Comparison of ENCODE assay signal across 1 cellular context in the genomic region with DNA sequence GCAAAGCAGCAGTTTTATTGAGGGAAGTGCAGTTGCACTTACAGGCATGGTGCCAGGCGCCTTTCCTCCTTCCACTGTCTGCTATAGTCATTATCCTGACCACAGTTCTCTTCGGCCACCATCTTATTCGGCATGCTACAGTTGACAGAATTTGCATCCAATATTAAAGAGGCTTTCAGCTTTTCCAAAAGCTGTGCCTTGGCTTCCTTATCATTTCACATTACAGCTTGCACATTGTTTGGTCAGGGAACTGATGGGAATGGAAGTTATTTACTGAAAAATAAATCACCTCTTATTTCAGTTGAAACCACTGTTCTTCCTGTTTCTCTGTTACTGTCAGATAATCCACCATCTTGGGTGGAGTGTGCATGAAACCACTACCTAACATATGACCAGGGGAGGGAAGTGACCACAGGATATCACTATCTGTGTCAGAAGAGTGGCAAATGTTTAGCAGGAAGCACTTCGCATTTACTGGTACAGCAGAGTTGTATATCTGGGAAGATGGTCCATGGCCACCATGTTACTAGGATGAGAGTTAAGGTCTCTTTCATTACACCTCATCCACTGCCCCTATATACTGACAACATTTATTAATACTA.
TF ChIP-seq lines count a peak whose summit lies in the region.

No MANE protein-coding gene starts in this region.

TF ChIP-seq in K562, 482 proteins besides CTCF, POLR2A, EP300 and RAD21 (continued from another document and continues in another):
- TF ChIP-seq, protein P1, sequence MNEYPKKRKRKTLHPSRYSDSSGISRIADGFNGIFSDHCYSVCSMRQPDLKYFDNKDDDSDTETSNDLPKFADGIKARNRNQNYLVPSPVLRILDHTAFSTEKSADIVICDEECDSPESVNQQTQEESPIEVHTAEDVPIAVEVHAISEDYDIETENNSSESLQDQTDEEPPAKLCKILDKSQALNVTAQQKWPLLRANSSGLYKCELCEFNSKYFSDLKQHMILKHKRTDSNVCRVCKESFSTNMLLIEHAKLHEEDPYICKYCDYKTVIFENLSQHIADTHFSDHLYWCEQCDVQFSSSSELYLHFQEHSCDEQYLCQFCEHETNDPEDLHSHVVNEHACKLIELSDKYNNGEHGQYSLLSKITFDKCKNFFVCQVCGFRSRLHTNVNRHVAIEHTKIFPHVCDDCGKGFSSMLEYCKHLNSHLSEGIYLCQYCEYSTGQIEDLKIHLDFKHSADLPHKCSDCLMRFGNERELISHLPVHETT (CRISPR knock-in tag; conservative IDR thresholded peaks at IDR 0.05 in 1 of 2, IDR thresholded peaks at IDR 0.05 in 1 of 2): peak in 1 of 2 experiments; percentile 90; a peak in 2 of 4 replicates
- TF ChIP-seq MED1 (CRISPR knock-in tag; IDR thresholded peaks at IDR 0.05; ENCODE audit: borderline replicate concordance): no peak
- peak; percentile 92 for TF ChIP-seq POLR2AphosphoS5 (IDR thresholded peaks at IDR 0.05; ENCODE audit: control insufficient read depth, insufficient read depth, low read depth, low read length)
- TF ChIP-seq, protein P2, sequence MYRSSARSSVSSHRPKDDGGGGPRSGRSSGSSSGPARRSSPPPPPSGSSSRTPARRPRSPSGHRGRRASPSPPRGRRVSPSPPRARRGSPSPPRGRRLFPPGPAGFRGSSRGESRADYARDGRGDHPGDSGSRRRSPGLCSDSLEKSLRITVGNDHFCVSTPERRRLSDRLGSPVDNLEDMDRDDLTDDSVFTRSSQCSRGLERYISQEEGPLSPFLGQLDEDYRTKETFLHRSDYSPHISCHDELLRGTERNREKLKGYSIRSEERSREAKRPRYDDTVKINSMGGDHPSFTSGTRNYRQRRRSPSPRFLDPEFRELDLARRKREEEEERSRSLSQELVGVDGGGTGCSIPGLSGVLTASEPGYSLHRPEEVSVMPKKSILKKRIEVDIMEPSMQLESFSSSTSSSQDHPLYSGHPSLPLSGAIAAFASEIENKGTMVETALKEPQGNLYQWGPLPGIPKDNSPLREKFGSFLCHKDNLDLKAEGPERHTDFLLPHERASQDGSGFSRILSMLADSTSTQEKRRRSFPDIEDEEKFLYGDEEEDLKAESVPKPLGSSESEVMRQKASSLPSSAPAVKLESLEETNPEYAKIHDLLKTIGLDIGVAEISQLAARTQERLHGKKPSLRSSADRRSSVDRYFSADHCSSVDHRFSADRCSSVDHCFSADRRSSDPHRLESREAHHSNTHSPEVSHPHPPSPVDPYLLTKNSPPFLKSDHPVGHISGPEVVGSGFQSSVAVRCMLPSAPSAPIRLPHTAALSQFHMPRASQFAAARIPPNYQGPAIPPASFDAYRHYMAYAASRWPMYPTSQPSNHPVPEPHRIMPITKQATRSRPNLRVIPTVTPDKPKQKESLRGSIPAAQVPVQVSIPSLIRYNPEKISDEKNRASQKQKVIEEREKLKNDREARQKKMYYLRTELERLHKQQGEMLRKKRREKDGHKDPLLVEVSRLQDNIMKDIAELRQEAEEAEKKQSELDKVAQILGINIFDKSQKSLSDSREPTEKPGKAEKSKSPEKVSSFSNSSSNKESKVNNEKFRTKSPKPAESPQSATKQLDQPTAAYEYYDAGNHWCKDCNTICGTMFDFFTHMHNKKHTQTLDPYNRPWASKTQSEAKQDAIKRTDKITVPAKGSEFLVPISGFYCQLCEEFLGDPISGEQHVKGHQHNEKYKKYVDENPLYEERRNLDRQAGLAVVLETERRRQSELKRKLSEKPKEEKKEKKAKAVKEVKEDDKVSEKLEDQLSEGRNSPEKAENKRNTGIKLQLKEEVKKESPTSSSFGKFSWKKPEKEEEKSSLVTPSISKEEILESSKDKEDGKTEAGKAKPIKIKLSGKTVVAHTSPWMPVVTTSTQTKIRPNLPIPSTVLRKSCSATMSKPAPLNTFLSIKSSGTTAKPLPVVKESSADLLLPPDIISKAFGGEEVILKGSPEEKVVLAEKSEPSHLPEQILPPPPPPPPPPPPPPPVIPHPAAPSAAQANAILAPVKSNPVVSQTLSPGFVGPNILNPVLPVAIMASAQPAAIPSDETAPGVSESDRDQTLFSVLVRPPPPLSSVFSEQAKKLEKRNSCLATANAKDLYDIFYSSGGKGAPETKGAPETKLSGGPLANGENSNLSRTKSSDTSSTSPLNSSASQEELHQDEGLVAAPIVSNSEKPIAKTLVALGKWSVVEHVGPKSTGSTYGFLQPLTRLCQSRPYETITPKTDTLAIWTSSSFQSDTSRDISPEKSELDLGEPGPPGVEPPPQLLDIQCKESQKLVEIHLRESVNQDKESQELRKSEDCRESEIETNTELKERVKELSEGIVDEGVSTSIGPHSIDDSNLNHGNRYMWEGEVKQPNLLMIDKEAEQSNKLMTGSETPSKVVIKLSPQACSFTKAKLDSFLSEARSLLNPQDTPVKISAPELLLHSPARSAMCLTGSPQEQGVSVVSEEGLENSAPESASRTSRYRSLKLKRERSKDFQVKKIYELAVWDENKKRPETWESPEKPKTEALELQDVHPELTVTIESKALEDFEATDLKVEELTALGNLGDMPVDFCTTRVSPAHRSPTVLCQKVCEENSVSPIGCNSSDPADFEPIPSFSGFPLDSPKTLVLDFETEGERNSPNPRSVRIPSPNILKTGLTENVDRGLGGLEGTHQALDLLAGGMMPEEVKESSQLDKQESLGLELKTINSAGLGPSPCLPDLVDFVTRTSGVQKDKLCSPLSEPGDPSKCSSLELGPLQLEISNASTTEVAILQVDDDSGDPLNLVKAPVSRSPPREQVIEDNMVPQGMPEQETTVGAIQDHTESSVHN (IDR thresholded peaks at IDR 0.05; ENCODE audit: borderline replicate concordance in 1 of 2, low read depth in 1 of 2): no peak
- 0 out of 2 replicates have a peak, but pooled peaks have one; percentile 14 for TF ChIP-seq ZNF24 (IDR thresholded peaks at IDR 0.05)
- TF ChIP-seq STAG1 (CRISPR knock-in tag; IDR thresholded peaks at IDR 0.05; ENCODE audit: borderline replicate concordance): no peak
- peak; percentile 79 for TF ChIP-seq ELF1 (tag; IDR thresholded peaks at IDR 0.05)
- no peak for TF ChIP-seq SP2 (IDR thresholded peaks at IDR 0.05; ENCODE audit: extremely low read depth, low read depth, low read length, poor library complexity, severe bottlenecking)
- no peak for TF ChIP-seq PHF20 (IDR thresholded peaks at IDR 0.05; ENCODE audit: partially characterized antibody)
- TF ChIP-seq HNRNPL (IDR thresholded peaks at IDR 0.05; ENCODE audit: low read depth, low read length): no peak
- peak; percentile 86 for TF ChIP-seq HDAC3 (IDR thresholded peaks at IDR 0.05; ENCODE audit: borderline replicate concordance, partially characterized antibody)
- peak; percentile 67 to 80 for TF ChIP-seq TRIM24 (IDR thresholded peaks at IDR 0.05)
- no peak for TF ChIP-seq SIX5 (IDR thresholded peaks at IDR 0.05; ENCODE audit: borderline replicate concordance in 1 of 2, insufficient read depth in 1 of 2, low read depth in 1 of 2, low read length in 2 of 2)
- TF ChIP-seq, protein P3, sequence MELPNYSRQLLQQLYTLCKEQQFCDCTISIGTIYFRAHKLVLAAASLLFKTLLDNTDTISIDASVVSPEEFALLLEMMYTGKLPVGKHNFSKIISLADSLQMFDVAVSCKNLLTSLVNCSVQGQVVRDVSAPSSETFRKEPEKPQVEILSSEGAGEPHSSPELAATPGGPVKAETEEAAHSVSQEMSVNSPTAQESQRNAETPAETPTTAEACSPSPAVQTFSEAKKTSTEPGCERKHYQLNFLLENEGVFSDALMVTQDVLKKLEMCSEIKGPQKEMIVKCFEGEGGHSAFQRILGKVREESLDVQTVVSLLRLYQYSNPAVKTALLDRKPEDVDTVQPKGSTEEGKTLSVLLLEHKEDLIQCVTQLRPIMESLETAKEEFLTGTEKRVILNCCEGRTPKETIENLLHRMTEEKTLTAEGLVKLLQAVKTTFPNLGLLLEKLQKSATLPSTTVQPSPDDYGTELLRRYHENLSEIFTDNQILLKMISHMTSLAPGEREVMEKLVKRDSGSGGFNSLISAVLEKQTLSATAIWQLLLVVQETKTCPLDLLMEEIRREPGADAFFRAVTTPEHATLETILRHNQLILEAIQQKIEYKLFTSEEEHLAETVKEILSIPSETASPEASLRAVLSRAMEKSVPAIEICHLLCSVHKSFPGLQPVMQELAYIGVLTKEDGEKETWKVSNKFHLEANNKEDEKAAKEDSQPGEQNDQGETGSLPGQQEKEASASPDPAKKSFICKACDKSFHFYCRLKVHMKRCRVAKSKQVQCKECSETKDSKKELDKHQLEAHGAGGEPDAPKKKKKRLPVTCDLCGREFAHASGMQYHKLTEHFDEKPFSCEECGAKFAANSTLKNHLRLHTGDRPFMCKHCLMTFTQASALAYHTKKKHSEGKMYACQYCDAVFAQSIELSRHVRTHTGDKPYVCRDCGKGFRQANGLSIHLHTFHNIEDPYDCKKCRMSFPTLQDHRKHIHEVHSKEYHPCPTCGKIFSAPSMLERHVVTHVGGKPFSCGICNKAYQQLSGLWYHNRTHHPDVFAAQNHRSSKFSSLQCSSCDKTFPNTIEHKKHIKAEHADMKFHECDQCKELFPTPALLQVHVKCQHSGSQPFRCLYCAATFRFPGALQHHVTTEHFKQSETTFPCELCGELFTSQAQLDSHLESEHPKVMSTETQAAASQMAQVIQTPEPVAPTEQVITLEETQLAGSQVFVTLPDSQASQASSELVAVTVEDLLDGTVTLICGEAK (IDR thresholded peaks at IDR 0.05): peak; percentile 46; the same call in 1 of the 2 replicates
- TF ChIP-seq, protein P3 (CRISPR knock-in tag; IDR thresholded peaks at IDR 0.05): no peak
- TF ChIP-seq, protein P4, sequence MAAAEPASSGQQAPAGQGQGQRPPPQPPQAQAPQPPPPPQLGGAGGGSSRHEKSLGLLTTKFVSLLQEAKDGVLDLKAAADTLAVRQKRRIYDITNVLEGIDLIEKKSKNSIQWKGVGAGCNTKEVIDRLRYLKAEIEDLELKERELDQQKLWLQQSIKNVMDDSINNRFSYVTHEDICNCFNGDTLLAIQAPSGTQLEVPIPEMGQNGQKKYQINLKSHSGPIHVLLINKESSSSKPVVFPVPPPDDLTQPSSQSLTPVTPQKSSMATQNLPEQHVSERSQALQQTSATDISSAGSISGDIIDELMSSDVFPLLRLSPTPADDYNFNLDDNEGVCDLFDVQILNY (CRISPR knock-in tag; IDR thresholded peaks at IDR 0.05): no peak
- TF ChIP-seq CBX1 (IDR thresholded peaks at IDR 0.05; ENCODE audit: low read depth): no peak
- TF ChIP-seq, protein P5, sequence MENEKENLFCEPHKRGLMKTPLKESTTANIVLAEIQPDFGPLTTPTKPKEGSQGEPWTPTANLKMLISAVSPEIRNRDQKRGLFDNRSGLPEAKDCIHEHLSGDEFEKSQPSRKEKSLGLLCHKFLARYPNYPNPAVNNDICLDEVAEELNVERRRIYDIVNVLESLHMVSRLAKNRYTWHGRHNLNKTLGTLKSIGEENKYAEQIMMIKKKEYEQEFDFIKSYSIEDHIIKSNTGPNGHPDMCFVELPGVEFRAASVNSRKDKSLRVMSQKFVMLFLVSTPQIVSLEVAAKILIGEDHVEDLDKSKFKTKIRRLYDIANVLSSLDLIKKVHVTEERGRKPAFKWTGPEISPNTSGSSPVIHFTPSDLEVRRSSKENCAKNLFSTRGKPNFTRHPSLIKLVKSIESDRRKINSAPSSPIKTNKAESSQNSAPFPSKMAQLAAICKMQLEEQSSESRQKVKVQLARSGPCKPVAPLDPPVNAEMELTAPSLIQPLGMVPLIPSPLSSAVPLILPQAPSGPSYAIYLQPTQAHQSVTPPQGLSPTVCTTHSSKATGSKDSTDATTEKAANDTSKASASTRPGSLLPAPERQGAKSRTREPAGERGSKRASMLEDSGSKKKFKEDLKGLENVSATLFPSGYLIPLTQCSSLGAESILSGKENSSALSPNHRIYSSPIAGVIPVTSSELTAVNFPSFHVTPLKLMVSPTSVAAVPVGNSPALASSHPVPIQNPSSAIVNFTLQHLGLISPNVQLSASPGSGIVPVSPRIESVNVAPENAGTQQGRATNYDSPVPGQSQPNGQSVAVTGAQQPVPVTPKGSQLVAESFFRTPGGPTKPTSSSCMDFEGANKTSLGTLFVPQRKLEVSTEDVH (IDR thresholded peaks at IDR 0.05; ENCODE audit: low read depth, partially characterized antibody): peak; percentile 49
- TF ChIP-seq, protein P6, sequence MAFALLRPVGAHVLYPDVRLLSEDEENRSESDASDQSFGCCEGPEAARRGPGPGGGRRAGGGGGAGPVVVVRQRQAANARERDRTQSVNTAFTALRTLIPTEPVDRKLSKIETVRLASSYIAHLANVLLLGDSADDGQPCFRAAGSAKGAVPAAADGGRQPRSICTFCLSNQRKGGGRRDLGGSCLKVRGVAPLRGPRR (CRISPR knock-in tag; IDR thresholded peaks at IDR 0.05): no peak
- TF ChIP-seq ZC3H11A (IDR thresholded peaks at IDR 0.05; ENCODE audit: low read depth, low read length): 0 out of 2 replicates have a peak, but pooled peaks have one; percentile 42
- TF ChIP-seq, protein P7, sequence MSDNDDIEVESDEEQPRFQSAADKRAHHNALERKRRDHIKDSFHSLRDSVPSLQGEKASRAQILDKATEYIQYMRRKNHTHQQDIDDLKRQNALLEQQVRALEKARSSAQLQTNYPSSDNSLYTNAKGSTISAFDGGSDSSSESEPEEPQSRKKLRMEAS (CRISPR knock-in tag; IDR thresholded peaks at IDR 0.05): 0 out of 2 replicates have a peak, but pooled peaks have one; percentile 36
- no peak for TF ChIP-seq POLR2AphosphoS2 (IDR thresholded peaks at IDR 0.05; ENCODE audit: low read length)
- 0 out of 2 replicates have a peak, but pooled peaks have one; percentile 22 for TF ChIP-seq SMC3 (conservative IDR thresholded peaks at IDR 0.05; ENCODE audit: insufficient read depth, low read depth, low read length)
- TF ChIP-seq ZNF354B (CRISPR knock-in tag; IDR thresholded peaks at IDR 0.05): no peak
- TF ChIP-seq ZNF175 (CRISPR knock-in tag; IDR thresholded peaks at IDR 0.05; ENCODE audit: low read depth): peak; percentile 89
